36 cellular contexts compared by ENCODE assay signal in the genomic region with DNA sequence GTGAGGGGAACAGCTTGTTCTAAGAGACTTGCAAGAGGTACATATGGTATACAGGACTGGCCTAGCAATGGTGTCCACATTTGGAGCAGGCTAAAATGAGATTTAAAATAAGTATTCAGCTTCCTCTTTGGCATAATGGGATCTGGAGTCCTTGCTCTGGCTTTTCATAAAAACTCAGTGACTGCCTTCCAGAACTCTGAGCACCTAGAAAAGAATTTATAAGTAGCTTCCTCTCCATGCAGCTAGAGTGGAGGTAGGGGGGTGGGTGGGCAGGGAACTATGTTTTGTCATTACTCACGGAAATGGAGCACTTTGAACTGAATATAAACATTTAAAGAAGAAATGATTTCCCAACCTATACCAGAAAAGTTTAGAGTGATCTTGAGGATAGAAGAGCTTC. TPM values are rescaled to one million over a fixed set of nuclear protein-coding genes. Genes with fewer than 3 reads are reported as not detected.
"Had no signal": no experiment of that assay in that cellular context is flagged by ENCODE, and none has a peak within 500 bp of the region (broad histone marks: within the 10 kb centered on the region; RNA-seq: fewer than 3 reads in every experiment).

No MANE protein-coding gene starts in this region.

- H3K9me3 ChIP-seq: body of pancreas, breast epithelium had no signal

- H3K4me1 ChIP-seq: body of pancreas, breast epithelium had no signal

- H3K27me3 ChIP-seq: body of pancreas, brain microvascular endothelial cell, breast epithelium had no signal

- DNase-seq: activated B cell treated with CpG ODN at 0.5 μM for 24 hours; activated CD4-positive, alpha-beta memory T cell treated with anti-CD3 and anti-CD28 coated beads for 36 hours; activated CD4-positive, alpha-beta T cell treated with anti-CD3 and anti-CD28 coated beads for 4 hours; activated CD4-positive, alpha-beta T cell treated with anti-CD3 and anti-CD28 coated beads, Interleukin-2, amount 10 ng/mL, durations not matched to agents 24 days and 14 days; activated CD4-positive, alpha-beta T cell treated with anti-CD3 and anti-CD28 coated beads, Interleukin-2, amount 50 U/mL, for 1 hour; activated CD4-positive, alpha-beta T cell treated with anti-CD3 and anti-CD28 coated beads, Interleukin-2, amount 50 U/mL, for 4 hours; activated CD4-positive, CD25-positive, alpha-beta regulatory T cell treated with anti-CD3 and anti-CD28 coated beads, Interleukin-2, amount 50 U/mL, for 72 hours; activated CD8-positive, alpha-beta memory T cell treated with anti-CD3 and anti-CD28 coated beads, Interleukin-2, amount 50 U/mL, for 4 hours; activated CD8-positive, alpha-beta T cell treated with anti-CD3 and anti-CD28 coated beads for 36 hours; activated effector memory CD4-positive, alpha-beta T cell treated with anti-CD3 and anti-CD28 coated beads, Interleukin-2, amount 50 U/mL, for 16 hours; activated gamma-delta T cell treated with Interleukin-2 at 50 U/mL for 16 hours; activated naive CD4-positive, alpha-beta T cell; activated naive CD4-positive, alpha-beta T cell treated with anti-CD3 and anti-CD28 coated beads, Interleukin-2, amount 10 ng/mL, durations not matched to agents 7 days and 5 days; activated naive CD8-positive, alpha-beta T cell treated with anti-CD3 and anti-CD28 coated beads, Interleukin-2, amount 10 ng/mL, durations not matched to agents 7 days and 5 days; activated naive CD8-positive, alpha-beta T cell treated with anti-CD3 and anti-CD28 coated beads, Interleukin-2, amount 50 U/mL, for 24 hours; activated T-cell treated with anti-CD3 and anti-CD28 coated beads for 4 hours; activated T-cell treated with anti-CD3 and anti-CD28 coated beads, Interleukin-2, amount 50 U/mL, for 1 hour; activated T-cell treated with anti-CD3 and anti-CD28 coated beads, Interleukin-2, amount 50 U/mL, for 4 hours; activated T-cell treated with anti-CD3 and anti-CD28 coated beads, Interleukin-2, amount 50 U/mL, for 72 hours; amygdala; aorta; body of pancreas; brain microvascular endothelial cell; central memory CD4-positive, alpha-beta T cell; T-helper 1 cell; T-helper 2 cell; T-helper 9 cell had no signal

- H3K27ac ChIP-seq: body of pancreas, brain microvascular endothelial cell, breast epithelium, VCaP had no signal

- ATAC-seq: activated CD8-positive, alpha-beta T cell treated with anti-CD3 and anti-CD28 coated beads for 36 hours; activated naive CD8-positive, alpha-beta T cell treated with anti-CD3 and anti-CD28 coated beads, Interleukin-2, amount 50 U/mL, for 24 hours; activated T-cell treated with anti-CD3 and anti-CD28 coated beads, Interleukin-2, amount 50 U/mL, for 4 hours; activated T-cell treated with anti-CD3 and anti-CD28 coated beads, Interleukin-2, amount 50 U/mL, for 72 hours; activated T-helper 17 cell treated with anti-CD3 and anti-CD28 coated beads, Interleukin-2, amount 50 U/mL, for 72 hours; body of pancreas had no signal

- H3K36me3 ChIP-seq: brain microvascular endothelial cell, breast epithelium had no signal

- H3K4me3 ChIP-seq: body of pancreas, breast epithelium had no signal

RNA-seq across cellular contexts. Expression of a gene that starts 3.3 kb away (rescaled TPM):
- total RNA-seq: activated B cell treated with CpG ODN at 0.5 μM for 24 hours; activated CD4-positive, alpha-beta memory T cell treated with anti-CD3 and anti-CD28 coated beads for 36 hours; activated CD4-positive, alpha-beta T cell treated with anti-CD3 and anti-CD28 coated beads, Interleukin-2, amount 10 ng/mL, durations not matched to agents 24 days and 14 days; activated CD8-positive, alpha-beta memory T cell treated with anti-CD3 and anti-CD28 coated beads for 36 hours; activated CD8-positive, alpha-beta T cell treated with anti-CD3 and anti-CD28 coated beads for 36 hours; activated naive CD8-positive, alpha-beta T cell treated with anti-CD3 and anti-CD28 coated beads, Interleukin-2, amount 10 ng/mL, durations not matched to agents 7 days and 5 days; activated T-cell treated with anti-CD3 and anti-CD28 coated beads, Interleukin-2, amount 50 U/mL, for 4 hours; activated T-cell treated with anti-CD3 and anti-CD28 coated beads, Interleukin-2, amount 50 U/mL, for 72 hours; activated T-helper 1 cell treated with anti-CD3 and anti-CD28 coated beads, Interleukin-12 subunit alpha, Interleukin-12 subunit beta, Interleukin-2, Interleukin-4 antibody, amounts not matched to agents 30 ng/mL and 10 ng/mL and 1 ng/mL, durations not matched to agents 14 hours and 24 hours and 36 hours; activated T-helper 17 cell treated with anti-CD3 and anti-CD28 coated beads, Interleukin-2, amount 50 U/mL, for 72 hours; aorta; astrocyte; body of pancreas; breast epithelium; cardiac septum; cerebellum had no signal
- polyA plus RNA-seq: adipose tissue, aorta had no signal
